1 cellular context compared by ENCODE assay signal in the genomic region with DNA sequence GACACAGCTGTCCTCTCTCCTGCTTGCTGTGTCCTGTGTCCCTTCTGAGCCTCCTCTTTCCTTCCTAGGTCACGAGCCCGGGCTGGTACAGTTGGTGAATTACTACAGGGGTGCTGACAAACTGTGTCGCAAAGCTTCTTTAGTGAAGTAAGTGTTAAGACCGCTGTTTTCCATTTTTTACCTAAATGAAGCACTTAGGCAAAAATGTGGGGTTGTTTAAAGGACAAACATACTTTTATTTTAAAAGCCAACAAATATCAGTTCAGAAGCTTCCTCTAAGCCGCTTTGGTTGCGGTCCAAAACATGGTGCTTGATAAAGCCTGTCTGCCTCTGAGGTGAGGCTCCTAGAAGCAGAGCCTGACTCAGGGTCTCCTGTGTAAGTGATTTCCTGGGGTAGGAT.
TF ChIP-seq lines count a peak whose summit lies in the region.

No MANE protein-coding gene starts in this region.

TF ChIP-seq in IMR-90, 13 proteins besides CTCF, POLR2A, EP300 and RAD21:
- TF ChIP-seq NFE2L2 (IDR thresholded peaks at IDR 0.05; ENCODE audit: low read depth, low read length): no peak
- TF ChIP-seq, protein P1, sequence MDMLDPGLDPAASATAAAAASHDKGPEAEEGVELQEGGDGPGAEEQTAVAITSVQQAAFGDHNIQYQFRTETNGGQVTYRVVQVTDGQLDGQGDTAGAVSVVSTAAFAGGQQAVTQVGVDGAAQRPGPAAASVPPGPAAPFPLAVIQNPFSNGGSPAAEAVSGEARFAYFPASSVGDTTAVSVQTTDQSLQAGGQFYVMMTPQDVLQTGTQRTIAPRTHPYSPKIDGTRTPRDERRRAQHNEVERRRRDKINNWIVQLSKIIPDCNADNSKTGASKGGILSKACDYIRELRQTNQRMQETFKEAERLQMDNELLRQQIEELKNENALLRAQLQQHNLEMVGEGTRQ (IDR thresholded peaks at IDR 0.05; ENCODE audit: low read depth, low read length): no peak
- no peak for TF ChIP-seq FOS (IDR thresholded peaks at IDR 0.05; ENCODE audit: low read depth, low read length)
- TF ChIP-seq SMC3 (IDR thresholded peaks at IDR 0.05; ENCODE audit: low read depth, low read length): no peak
- no peak for TF ChIP-seq MAZ (IDR thresholded peaks at IDR 0.05; ENCODE audit: borderline replicate concordance, low read depth, low read length)
- TF ChIP-seq CHD1 (IDR thresholded peaks at IDR 0.05; ENCODE audit: low read depth, low read length): no peak
- TF ChIP-seq MAFK (IDR thresholded peaks at IDR 0.05; ENCODE audit: low read depth, low read length): no peak
- TF ChIP-seq, protein P2, sequence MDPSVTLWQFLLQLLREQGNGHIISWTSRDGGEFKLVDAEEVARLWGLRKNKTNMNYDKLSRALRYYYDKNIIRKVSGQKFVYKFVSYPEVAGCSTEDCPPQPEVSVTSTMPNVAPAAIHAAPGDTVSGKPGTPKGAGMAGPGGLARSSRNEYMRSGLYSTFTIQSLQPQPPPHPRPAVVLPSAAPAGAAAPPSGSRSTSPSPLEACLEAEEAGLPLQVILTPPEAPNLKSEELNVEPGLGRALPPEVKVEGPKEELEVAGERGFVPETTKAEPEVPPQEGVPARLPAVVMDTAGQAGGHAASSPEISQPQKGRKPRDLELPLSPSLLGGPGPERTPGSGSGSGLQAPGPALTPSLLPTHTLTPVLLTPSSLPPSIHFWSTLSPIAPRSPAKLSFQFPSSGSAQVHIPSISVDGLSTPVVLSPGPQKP (IDR thresholded peaks at IDR 0.05; ENCODE audit: borderline replicate concordance, low read depth, low read length): no peak
- TF ChIP-seq MXI1 (IDR thresholded peaks at IDR 0.05; ENCODE audit: borderline replicate concordance, low read depth, low read length): no peak
- no peak for TF ChIP-seq BHLHE40 (IDR thresholded peaks at IDR 0.05; ENCODE audit: low read depth, low read length)
- TF ChIP-seq RCOR1 (IDR thresholded peaks at IDR 0.05; ENCODE audit: insufficient replicate concordance, low read length): no peak
- no peak for TF ChIP-seq CEBPB (IDR thresholded peaks at IDR 0.05; ENCODE audit: low read depth, low read length)
- TF ChIP-seq RFX5 (IDR thresholded peaks at IDR 0.05; ENCODE audit: low read depth, low read length): no peak
